Comparison of ENCODE assay signal across 28 cellular contexts in the genomic region with DNA sequence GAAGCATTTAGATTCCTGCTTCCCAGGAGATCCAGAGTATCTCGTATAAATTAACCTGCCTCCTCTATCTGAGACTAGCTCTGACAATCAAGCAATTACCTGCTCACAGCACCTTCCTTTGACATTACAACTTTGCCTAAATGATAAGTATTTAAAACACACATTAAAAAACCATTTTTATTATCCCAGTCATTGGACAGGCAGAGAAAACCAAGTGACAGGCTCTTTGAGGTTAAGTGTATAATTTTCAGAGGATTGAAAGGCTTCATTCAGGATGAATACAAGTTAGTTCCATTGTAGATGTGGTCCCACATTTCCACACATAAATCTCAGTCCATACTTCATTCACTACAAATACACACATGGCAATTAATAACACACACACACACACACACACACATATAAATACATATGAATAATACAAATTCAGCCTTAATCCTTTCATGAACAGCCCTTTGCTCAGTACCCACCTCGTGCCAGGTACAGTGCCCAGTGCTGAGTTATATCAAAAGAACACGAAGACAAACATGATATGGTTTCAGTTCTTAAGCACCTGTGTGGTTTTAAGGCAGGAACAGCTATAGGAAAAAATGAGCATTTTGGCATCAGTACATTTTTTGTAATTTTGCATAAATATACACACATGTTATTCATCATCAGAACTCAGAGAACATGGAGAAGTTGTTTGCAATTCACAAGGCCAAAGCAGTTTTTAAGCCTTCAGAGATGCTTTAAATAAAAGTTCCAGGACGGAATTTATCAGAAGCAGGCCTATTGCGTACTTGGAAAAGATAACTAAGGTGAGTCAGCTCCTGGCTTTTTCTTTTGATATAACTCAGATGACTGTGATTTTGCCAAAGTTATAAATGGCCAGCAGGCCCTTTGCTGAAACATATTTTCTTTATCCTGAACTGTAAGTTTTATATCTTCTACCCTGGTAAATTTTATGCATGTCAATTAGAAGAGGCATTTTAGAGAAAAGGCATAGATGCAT. TPM values are rescaled to one million over a fixed set of nuclear protein-coding genes. Genes with fewer than 3 reads are reported as not detected.
DNase-seq lines count a peak whose midpoint lies in the region; FAIRE-seq and TF ChIP-seq lines count a peak whose summit lies in the region.
"Had no signal": no experiment of that assay in that cellular context is flagged by ENCODE, and none has a peak within 500 bp of the region (broad histone marks: within the 10 kb centered on the region; RNA-seq: fewer than 3 reads in every experiment).

No MANE protein-coding gene starts in this region.

- H3K9ac ChIP-seq in parathyroid adenoma, result no peak overlapping the region
- H3K9ac ChIP-seq: BLaER1 treated with 17β-estradiol and CSF1 and Interleukin-3, amounts not matched to agents 10 nM and 100 nM had no signal

- FAIRE-seq in H54 (lab: Jason Lieb, UNC), result no peak
- FAIRE-seq: bronchial epithelial cell, G401.6 had no signal

- intact Hi-C loops in uterus (cut with DNase I; ENCODE audit: low total_unique reads), result no loop called here

- no peaks in the 10 kb centered on the region for H3K27me3 ChIP-seq in parathyroid adenoma (ENCODE audit: control insufficient read depth, insufficient read depth, low read length)
- no peaks in the 10 kb centered on the region for H3K27me3 ChIP-seq in uterus
- H3K27me3 ChIP-seq: BLaER1 treated with 17β-estradiol and CSF1 and Interleukin-3, amounts not matched to agents 10 nM and 100 nM; colonic mucosa had no signal

- H2AFZ ChIP-seq in parathyroid adenoma, result peak overlapping the region; percentile 58

- TF ChIP-seq POLR2A in uterus (IDR thresholded peaks at IDR 0.05) (no peak), H54 (IDR thresholded peaks at IDR 0.05; ENCODE audit: low read depth, low read length) (no peak)

- H3K4me2 ChIP-seq in parathyroid adenoma (ENCODE audit: low read length), result no peak overlapping the region
- H3K4me2 ChIP-seq: BLaER1 treated with 17β-estradiol and CSF1 and Interleukin-3, amounts not matched to agents 10 nM and 100 nM had no signal

- H3K79me2 ChIP-seq in parathyroid adenoma, result no peaks in the 10 kb centered on the region

- DNase-seq in cardiac fibroblast (ENCODE audit: low read depth in 2 of 2) (peak; percentile 18 to 58), fibroblast of villous mesenchyme (ENCODE audit: low read depth) (peak; percentile 42), uterus (no peak), DMS153 treated with DMSO at 0.1 percent for 48 hours (lab: John Stamatoyannopoulos, UW; ENCODE audit: unreplicated experiment) (no peak), H54 (ENCODE audit: insufficient read length, low spot score) (no peak)
- no peak for DNase-seq in activated naive CD4-positive, alpha-beta T cell (lab: John Stamatoyannopoulos, UW)
- DNase-seq: activated CD4-positive, alpha-beta T cell treated with anti-CD3 and anti-CD28 coated beads, Interleukin-2, amount 50 U/mL, for 1 hour; activated naive CD4-positive, alpha-beta T cell treated with anti-CD3 and anti-CD28 coated beads for 36 hours; activated T-cell treated with anti-CD3 and anti-CD28 coated beads, Interleukin-2, amount 50 U/mL, for 4 hours; amygdala; colonic mucosa; DMS53; effector memory CD4-positive, alpha-beta T cell; erythroblast; GOT3; islet precursor cell; MV-4-11; NCI-H2171; NCI-H524 treated with DMSO at 0.1 percent for 48 hours; SIG-M5; stimulated activated CD4-positive, alpha-beta T cell treated with anti-CD3 and anti-CD28 coated beads, Interleukin-1b, Interleukin-23, amount 100 ng/mL, for 48 hours; stimulated activated CD8-positive, alpha-beta memory T cell treated with anti-CD3 and anti-CD28 coated beads, Interleukin-4, amount 100 ng/mL, for 48 hours; stimulated activated naive CD8-positive, alpha-beta T cell treated with anti-CD3 and anti-CD28 coated beads, Interleukin-15, amount 100 ng/mL, for 72 hours had no signal

- H3K36me3 ChIP-seq in parathyroid adenoma (ENCODE audit: control insufficient read depth, insufficient read depth, low read length) (no peaks in the 10 kb centered on the region), uterus (no peaks in the 10 kb centered on the region)
- H3K36me3 ChIP-seq: BLaER1 treated with 17β-estradiol and CSF1 and Interleukin-3, amounts not matched to agents 10 nM and 100 nM; colonic mucosa had no signal

- H3K9me3 ChIP-seq in parathyroid adenoma (ENCODE audit: control insufficient read depth, low read length) (no peaks in the 10 kb centered on the region), uterus (no peaks in the 10 kb centered on the region)
- H3K9me3 ChIP-seq: BLaER1 treated with 17β-estradiol and CSF1 and Interleukin-3, amounts not matched to agents 10 nM and 100 nM; colonic mucosa had no signal

- H3K4me3 ChIP-seq in cardiac fibroblast (replicated peaks in 1 of 2; ENCODE audit: low read depth in 2 of 2, low read length in 2 of 2), result no peak overlapping the region
- H3K4me3 ChIP-seq in fibroblast of villous mesenchyme (ENCODE audit: low read depth, low read length), result no peak overlapping the region
- no peak overlapping the region for H3K4me3 ChIP-seq in parathyroid adenoma (ENCODE audit: low read depth, low read length)
- H3K4me3 ChIP-seq in uterus, result no peak overlapping the region
- H3K4me3 ChIP-seq: BLaER1 treated with 17β-estradiol and CSF1 and Interleukin-3, amounts not matched to agents 10 nM and 100 nM; colonic mucosa; skin epidermis had no signal

- TF ChIP-seq CTCF in cardiac fibroblast (IDR thresholded peaks at IDR 0.05; ENCODE audit: low read depth, low read length) (no peak), fibroblast of villous mesenchyme (IDR thresholded peaks at IDR 0.05; ENCODE audit: insufficient read depth, low read depth, low read length) (no peak), parathyroid adenoma (IDR thresholded peaks at IDR 0.05) (no peak), uterus (IDR thresholded peaks at IDR 0.05) (no peak)

- H3K27ac ChIP-seq in parathyroid adenoma (peak overlapping the region; percentile 58), uterus (peak overlapping the region; percentile 46 to 61)
- H3K27ac ChIP-seq: BLaER1 treated with 17β-estradiol and CSF1 and Interleukin-3, amounts not matched to agents 10 nM and 100 nM; colonic mucosa; skin epidermis had no signal

- H3K4me1 ChIP-seq in parathyroid adenoma, result peaks cover 22% of the 10 kb centered on the region
- H3K4me1 ChIP-seq in uterus, result peaks cover 0 to 6% of the 10 kb centered on the region in 2 donors
- H3K4me1 ChIP-seq: colonic mucosa had no signal

RNA-seq across cellular contexts. Expression of a gene that starts 55.3 kb away (rescaled TPM):
- total RNA-seq in fibroblast of villous mesenchyme (19.0 and 35.4 TPM in 2 replicates), uterus (100 to 1,000 TPM in 1 of 4 donors, 10 to 100 TPM in 3; 13.5 to 110 (median 30.4) TPM)

RNA-seq across cellular contexts. Expression of a gene that starts 57.2 kb away (rescaled TPM):
- 32.8 and 36.1 TPM in 2 replicates for total RNA-seq in fibroblast of villous mesenchyme
- total RNA-seq in uterus, result 100 to 1,000 TPM in 1 of 4 donors, 10 to 100 TPM in 3; 36.1 to 104 (median 64.9) TPM

Comparison
In these comparisons a context has a peak if more than half of its experiments do, and no peak if none do; other contexts are left out.
1. DNase-seq: peak in cardiac fibroblast (2 of 2) and fibroblast of villous mesenchyme (single experiment); none in uterus (0 of 2), activated naive CD4-positive, alpha-beta T cell (0 of 4), DMS153 treated with DMSO at 0.1 percent for 48 hours (single experiment) and H54 (single experiment).